ENCODE assay signal across 25 cellular contexts in the genomic region with DNA sequence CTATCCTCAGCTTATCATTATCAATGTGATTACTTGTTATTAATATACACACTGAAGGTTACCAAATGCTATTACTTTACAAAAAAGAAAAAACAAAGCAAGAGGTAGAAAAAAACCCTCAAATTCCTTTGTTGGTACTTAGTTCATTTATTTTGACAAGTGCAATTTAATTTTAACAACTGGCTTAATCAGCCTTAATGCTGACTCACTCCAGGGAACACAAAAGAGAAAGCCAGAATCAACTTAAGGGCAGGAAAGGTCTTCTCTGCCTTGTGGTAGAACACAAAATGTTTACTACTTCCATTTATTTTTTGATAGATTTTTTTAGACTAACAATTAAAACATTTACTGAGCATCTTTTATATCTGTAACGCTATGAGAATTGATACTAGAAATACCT.
"Had no signal": no experiment of that assay in that cellular context is flagged by ENCODE, and none has a peak within 500 bp of the region (broad histone marks: within the 10 kb centered on the region; RNA-seq: fewer than 3 reads in every experiment).

No MANE protein-coding gene starts in this region.

- H3K4me3 Mint-ChIP-seq: effector memory CD8-positive, alpha-beta T cell; natural killer cell; stimulated activated effector memory CD8-positive, alpha-beta T cell treated with anti-CD3 and anti-CD28 coated beads, Interleukin-12 subunit alpha, Interleukin-12 subunit beta, amount 100 ng/mL, for 72 hours had no signal

- H3K4me3 ChIP-seq: gastrocnemius medialis, left ventricle myocardium inferior, lower lobe of right lung, ovary, right atrium auricular region, testis, tibial nerve, upper lobe of left lung had no signal

- H3K27me3 ChIP-seq: gastrocnemius medialis, ovary, right atrium auricular region, testis, tibial nerve, upper lobe of left lung had no signal

- FAIRE-seq: endometrium, kidney, urothelium cell line had no signal

- H3K4me1 ChIP-seq: gastrocnemius medialis, left ventricle myocardium inferior, lower lobe of right lung, right atrium auricular region, testis, tibial nerve, upper lobe of left lung had no signal

- H3K4me1 Mint-ChIP-seq: natural killer cell; stimulated activated effector memory CD8-positive, alpha-beta T cell treated with anti-CD3 and anti-CD28 coated beads, Interleukin-12 subunit alpha, Interleukin-12 subunit beta, amount 100 ng/mL, for 72 hours had no signal

- H3K27me3 Mint-ChIP-seq: effector memory CD8-positive, alpha-beta T cell had no signal

- H3K9me3 ChIP-seq: left ventricle myocardium inferior, lower lobe of right lung, ovary, right atrium auricular region, testis, tibial nerve, upper lobe of left lung had no signal

- H3K36me3 Mint-ChIP-seq: natural killer cell; stimulated activated effector memory CD8-positive, alpha-beta T cell treated with anti-CD3 and anti-CD28 coated beads, Interleukin-12 subunit alpha, Interleukin-12 subunit beta, amount 100 ng/mL, for 72 hours had no signal

- H3K36me3 ChIP-seq: gastrocnemius medialis, left ventricle myocardium inferior, lower lobe of right lung, ovary, right atrium auricular region, tibial nerve, upper lobe of left lung had no signal

- H3K27ac Mint-ChIP-seq: effector memory CD8-positive, alpha-beta T cell; natural killer cell; stimulated activated effector memory CD8-positive, alpha-beta T cell treated with anti-CD3 and anti-CD28 coated beads, Interleukin-12 subunit alpha, Interleukin-12 subunit beta, amount 100 ng/mL, for 72 hours had no signal

- DNase-seq: cerebellar nuclear complex; cortex of kidney; effector memory CD8-positive, alpha-beta T cell; foreskin fibroblast; gastrocnemius medialis; head of caudate nucleus; kidney; left colon; left ventricle myocardium inferior; lower lobe of right lung; natural killer cell; occipital lobe; ovary; posterior cingulate gyrus; stimulated activated CD4-positive, alpha-beta T cell treated with anti-CD3 and anti-CD28 coated beads, Interleukin-2, amount 100 ng/mL, for 24 hours; stimulated activated CD4-positive, alpha-beta T cell treated with anti-CD3 and anti-CD28 coated beads, Interleukin-4, amount 100 ng/mL, for 24 hours; stimulated activated naive CD8-positive, alpha-beta T cell treated with anti-CD3 and anti-CD28 coated beads, Interleukin-15, Interleukin-2, amounts not matched to agents 100 U/mL and 50 U/mL, for 24 hours; substantia nigra; testis; upper lobe of left lung had no signal

- H3K27ac ChIP-seq: gastrocnemius medialis, left ventricle myocardium inferior, lower lobe of right lung, ovary, right atrium auricular region, testis, tibial nerve, upper lobe of left lung had no signal
